ENCODE assay signal across 10 cellular contexts in the genomic region with DNA sequence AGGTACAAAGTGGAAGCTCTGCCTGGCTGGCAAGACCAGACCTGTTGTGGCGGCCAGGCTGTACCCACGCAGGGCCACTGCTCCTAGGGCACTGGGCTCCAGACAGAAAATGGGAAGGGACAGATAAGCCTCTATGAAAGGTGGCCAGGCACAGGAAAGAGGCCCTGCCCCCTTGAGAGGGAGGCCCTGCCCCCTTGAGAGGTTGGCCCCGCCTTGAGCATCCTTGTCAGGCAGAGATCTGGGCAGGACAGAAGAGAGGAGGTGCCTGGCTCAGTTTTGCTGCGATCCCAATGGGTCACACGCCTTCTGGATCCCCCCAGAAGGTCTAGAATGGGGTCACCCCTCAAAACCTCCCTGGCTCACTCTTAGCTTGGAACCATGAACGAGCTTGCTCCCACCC. TPM values are rescaled to one million over a fixed set of nuclear protein-coding genes. Genes with fewer than 3 reads are reported as not detected.
A peak's percentile ranks its signal among the peaks of the same experiment; 100 is the strongest.
DNase-seq lines count a peak whose midpoint lies in the region; ATAC-seq and TF ChIP-seq lines count a peak whose summit lies in the region.
"Had no signal": no experiment of that assay in that cellular context is flagged by ENCODE, and none has a peak within 500 bp of the region (broad histone marks: within the 10 kb centered on the region; RNA-seq: fewer than 3 reads in every experiment).

No MANE protein-coding gene starts in this region.

- peak overlapping the region; percentile 22 to 77 for H3K27ac Mint-ChIP-seq in activated naive CD4-positive, alpha-beta T cell treated with anti-CD3 and anti-CD28 coated beads, Interleukin-2, amount 50 U/mL, for 72 hours

- peaks cover 9 to 10% of the 10 kb centered on the region in 2 donors for H3K36me3 Mint-ChIP-seq in activated naive CD4-positive, alpha-beta T cell treated with anti-CD3 and anti-CD28 coated beads, Interleukin-2, amount 50 U/mL, for 72 hours

- H3K27ac ChIP-seq in right atrium auricular region, result peak overlapping the region; percentile 53 to 62
- peak overlapping the region; percentile 69 to 98 (median 84) for H3K27ac ChIP-seq in tibial nerve
- H3K27ac ChIP-seq: pancreas had no signal

- ATAC-seq in activated naive CD4-positive, alpha-beta T cell treated with anti-CD3 and anti-CD28 coated beads, Interleukin-2, amount 50 U/mL, for 72 hours, result peak; percentile 6 to 53
- no peak for ATAC-seq in omental fat pad (ENCODE audit: low FRiP score)
- no peak for ATAC-seq in GM19467 (IDR thresholded peaks at IDR 0.05; ENCODE audit: unreplicated experiment)

- H3K4me3 ChIP-seq in right atrium auricular region (no peak overlapping the region), tibial nerve (no peak overlapping the region)
- H3K4me3 ChIP-seq: pancreas had no signal

- no peaks in the 10 kb centered on the region for H3K9me3 Mint-ChIP-seq in activated naive CD4-positive, alpha-beta T cell treated with anti-CD3 and anti-CD28 coated beads, Interleukin-2, amount 50 U/mL, for 72 hours

- no peaks in the 10 kb centered on the region for H3K36me3 ChIP-seq in right atrium auricular region
- H3K36me3 ChIP-seq in tibial nerve, result no peaks in the 10 kb centered on the region
- H3K36me3 ChIP-seq: pancreas had no signal

- no peak for TF ChIP-seq EP300 in tibial nerve (IDR thresholded peaks at IDR 0.05)

- DNase-seq in activated naive CD4-positive, alpha-beta T cell treated with anti-CD3 and anti-CD28 coated beads, Interleukin-2, amount 50 U/mL, for 72 hours (ENCODE audit: low spot score in 2 of 2), result no peak
- no peak for DNase-seq in activated naive CD4-positive, alpha-beta T cell treated with Interleukin-2 at 50 U/mL for 16 hours
- DNase-seq in UCSD-AML1 (lab: John Stamatoyannopoulos, UW; ENCODE audit: unreplicated experiment) (peak; percentile 26), right atrium auricular region (ENCODE audit: low spot score) (no peak), tibial nerve (ENCODE audit: low spot score in 2 of 2) (no peak), omental fat pad (ENCODE audit: low spot score) (no peak), ureter (ENCODE audit: low spot score) (no peak)
- DNase-seq: NCI-H1436 had no signal

- H3K9me3 ChIP-seq in right atrium auricular region (no peaks in the 10 kb centered on the region), tibial nerve (no peaks in the 10 kb centered on the region)
- H3K9me3 ChIP-seq: pancreas had no signal

- no peak for TF ChIP-seq POLR2A in tibial nerve (IDR thresholded peaks at IDR 0.05)

- 55 to 78% methylated on average over 4 to 6 of the region's 6 CpGs for WGBS in tibial nerve, 2 donors

- H3K4me1 ChIP-seq in right atrium auricular region (peaks cover 0 to 50% of the 10 kb centered on the region in 2 donors), tibial nerve (peaks cover 4 to 97% (median 68%) of the 10 kb centered on the region in 4 donors)

- TF ChIP-seq CTCF in right atrium auricular region (IDR thresholded peaks at IDR 0.05), result no peak
- TF ChIP-seq CTCF in tibial nerve (IDR thresholded peaks at IDR 0.05), result no peak
- no peak for TF ChIP-seq CTCF in omental fat pad (IDR thresholded peaks at IDR 0.05)

- H3K27me3 ChIP-seq in right atrium auricular region, result no peaks in the 10 kb centered on the region
- no peaks in the 10 kb centered on the region for H3K27me3 ChIP-seq in tibial nerve
- H3K27me3 ChIP-seq: pancreas had no signal

RNA-seq across cellular contexts. Expression of a gene that starts 17.4 kb away (rescaled TPM):
- 100 to 1,000 TPM; 111 to 118 TPM for total RNA-seq in activated naive CD4-positive, alpha-beta T cell treated with anti-CD3 and anti-CD28 coated beads, Interleukin-2, amount 50 U/mL, for 72 hours
- total RNA-seq in right atrium auricular region, result 100 to 1,000 TPM in 1 of 2 donors, 10 to 100 TPM in 1; 83.7 to 152 TPM
- total RNA-seq in tibial nerve, result 100 to 1,000 TPM in 2 of 4 donors, 10 to 100 TPM in 2; 84.1 to 128 (median 110) TPM
- 100 to 1,000 TPM in 2 of 4 donors, 10 to 100 TPM in 2; 43.5 to 158 (median 114) TPM for total RNA-seq in omental fat pad
- 131 TPM for total RNA-seq in ureter

Comparison
In these comparisons a context has a peak if more than half of its experiments do, and no peak if none do; other contexts are left out.
1. ATAC-seq: peak in activated naive CD4-positive, alpha-beta T cell treated with anti-CD3 and anti-CD28 coated beads, Interleukin-2, amount 50 U/mL, for 72 hours (2 of 2); none in omental fat pad (single experiment) and GM19467 (single experiment).